16 cellular contexts compared by ENCODE assay signal in the genomic region with DNA sequence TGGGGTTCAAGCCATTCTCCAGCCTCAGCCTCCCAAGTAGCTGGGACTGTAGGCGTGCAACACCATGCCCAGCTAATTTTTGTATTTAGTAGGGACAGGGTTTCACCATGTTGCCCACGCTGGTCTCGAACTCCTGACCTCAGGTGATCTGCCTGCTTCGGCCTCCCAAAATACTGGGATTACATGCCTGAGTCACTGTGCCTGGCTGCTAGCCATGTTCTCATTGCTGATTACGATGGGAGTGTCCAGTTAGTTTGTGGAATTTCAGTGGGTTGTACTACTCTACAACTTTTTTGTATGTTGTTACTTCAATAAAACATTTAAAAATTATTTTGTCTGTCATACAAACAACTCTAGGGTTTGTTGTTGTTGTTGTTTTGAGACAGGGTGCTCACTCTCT. TPM values are rescaled to one million over a fixed set of nuclear protein-coding genes. Genes with fewer than 3 reads are reported as not detected.
DNase-seq lines count a peak whose midpoint lies in the region; ATAC-seq, FAIRE-seq and TF ChIP-seq lines count a peak whose summit lies in the region.
"Had no signal": no experiment of that assay in that cellular context is flagged by ENCODE, and none has a peak within 500 bp of the region (broad histone marks: within the 10 kb centered on the region; RNA-seq: fewer than 3 reads in every experiment).

No MANE protein-coding gene starts in this region.

- peaks cover 2 to 3% of the 10 kb centered on the region in 2 donors for H3K4me1 ChIP-seq in kidney (ENCODE audit: control insufficient read depth in 1 of 2, insufficient read depth in 1 of 2, low read depth in 1 of 2, low read length in 2 of 2)

- no peak overlapping the region for H3K4me3 Mint-ChIP-seq in stimulated activated naive B cell treated with anti-CD40 and anti-IgM and Interleukin-4, amounts not matched to agents 10 μg/mL and 1 μg/mL and 100 μg/mL, for 72 hours

- H3K4me3 ChIP-seq in bronchial epithelial cell (ENCODE audit: low read depth, low read length): no peak overlapping the region
- H3K4me3 ChIP-seq in kidney (ENCODE audit: low read length in 2 of 2): no peak overlapping the region
- H3K4me3 ChIP-seq: prostate gland, SJSA1, thoracic aorta had no signal

- TF ChIP-seq CTCF in bronchial epithelial cell (IDR thresholded peaks at IDR 0.05; ENCODE audit: insufficient read depth, low read length, severe bottlenecking) (no peak), kidney (IDR thresholded peaks at IDR 0.05; ENCODE audit: borderline replicate concordance, extremely low read depth, insufficient read depth) (no peak)

- no peak overlapping the region for H3K27ac ChIP-seq in kidney (ENCODE audit: low read depth in 2 of 2, low read length in 2 of 2)
- H3K27ac ChIP-seq: prostate gland, SJSA1 had no signal

- H3K27ac Mint-ChIP-seq in stimulated activated naive B cell treated with anti-CD40 and anti-IgM and Interleukin-4, amounts not matched to agents 10 μg/mL and 1 μg/mL and 100 μg/mL, for 72 hours: no peak overlapping the region

- no peaks in the 10 kb centered on the region for H3K9me3 Mint-ChIP-seq in stimulated activated naive B cell treated with anti-CD40 and anti-IgM and Interleukin-4, amounts not matched to agents 10 μg/mL and 1 μg/mL and 100 μg/mL, for 72 hours

- intact Hi-C loops in kidney (cut with DNase I): no loop called here

- no peaks in the 10 kb centered on the region for H3K27me3 ChIP-seq in bronchial epithelial cell (ENCODE audit: control insufficient read depth, insufficient read depth, low read length)
- H3K27me3 ChIP-seq: SJSA1 had no signal

- peaks cover 14 to 34% of the 10 kb centered on the region in 2 donors for H3K4me1 Mint-ChIP-seq in stimulated activated naive B cell treated with anti-CD40 and anti-IgM and Interleukin-4, amounts not matched to agents 10 μg/mL and 1 μg/mL and 100 μg/mL, for 72 hours

- no peaks in the 10 kb centered on the region for H3K9me3 ChIP-seq in kidney (ENCODE audit: control insufficient read depth in 1 of 2, low read length in 2 of 2)
- H3K9me3 ChIP-seq: prostate gland, SJSA1, thoracic aorta had no signal

- DNase-seq in Daoy (ENCODE audit: low read depth): peak; percentile 54
- DNase-seq in LoVo (ENCODE audit: low spot score): peak; percentile 28
- peak; percentile 45 for DNase-seq in bronchial epithelial cell (ENCODE audit: low read depth)
- peak; percentile 23 to 46 for DNase-seq in lung microvascular endothelial cell (ENCODE audit: low read depth in 2 of 2)
- DNase-seq in kidney: no peak
- no peak for DNase-seq in stimulated activated naive B cell treated with anti-CD40 and anti-IgM and Interleukin-4, amounts not matched to agents 10 μg/mL and 1 μg/mL and 100 μg/mL, for 72 hours
- no peak for DNase-seq in T-helper 2 cell
- DNase-seq in stimulated activated CD4-positive, alpha-beta T cell treated with anti-CD3 and anti-CD28 coated beads, Interleukin-15, amount 100 ng/mL, for 24 hours: no peak
- DNase-seq: activated effector memory CD4-positive, alpha-beta T cell treated with Interleukin-2 at 50 U/mL for 16 hours; DMS53; head of caudate nucleus; MV-4-11 had no signal

- FAIRE-seq in bronchial epithelial cell (lab: Jason Lieb, UNC): no peak
- no peak for FAIRE-seq in kidney (lab: Jason Lieb, UNC)
- FAIRE-seq: TTC549 had no signal

- H3K36me3 ChIP-seq in bronchial epithelial cell (ENCODE audit: control insufficient read depth, insufficient read depth, low read length) (peaks cover 1% of the 10 kb centered on the region), kidney (ENCODE audit: control insufficient read depth in 1 of 2, insufficient read depth in 2 of 2, low read length in 2 of 2) (peaks cover 0 to 4% of the 10 kb centered on the region in 2 donors)
- H3K36me3 ChIP-seq: prostate gland, SJSA1, thoracic aorta had no signal

- no peak for ATAC-seq in stimulated activated naive B cell treated with anti-CD40 and anti-IgM and Interleukin-4, amounts not matched to agents 10 μg/mL and 1 μg/mL and 100 μg/mL, for 72 hours (replicated peaks)

- H3K27me3 Mint-ChIP-seq in stimulated activated naive B cell treated with anti-CD40 and anti-IgM and Interleukin-4, amounts not matched to agents 10 μg/mL and 1 μg/mL and 100 μg/mL, for 72 hours: no peaks in the 10 kb centered on the region

- peaks cover 8 to 12% of the 10 kb centered on the region in 2 donors for H3K36me3 Mint-ChIP-seq in stimulated activated naive B cell treated with anti-CD40 and anti-IgM and Interleukin-4, amounts not matched to agents 10 μg/mL and 1 μg/mL and 100 μg/mL, for 72 hours

- H3K9ac ChIP-seq in kidney (ENCODE audit: low read length in 2 of 2): no peak overlapping the region

RNA-seq across cellular contexts. Expression of gene VPS11, which starts 4.8 kb away (rescaled TPM):
- total RNA-seq in Daoy (2014; rRNA removed; shearing (Covaris generic)): 10.3 and 13.2 TPM in 2 replicates
- total RNA-seq in bronchial epithelial cell (24.5 and 27.0 TPM in 2 replicates), lung microvascular endothelial cell (17.0 and 23.4 TPM in 2 replicates), kidney (40.8 TPM)
- 40.0 TPM for polyA plus RNA-seq in kidney (ENCODE audit: insufficient read depth, low read depth, low replicate concordance)

RNA-seq across cellular contexts. Expression of gene HYOU1, which starts 5.8 kb away (rescaled TPM):
- total RNA-seq in Daoy (2014; rRNA removed; shearing (Covaris generic)): 172 and 186 TPM in 2 replicates
- total RNA-seq in bronchial epithelial cell (292 and 301 TPM in 2 replicates), lung microvascular endothelial cell (118 and 150 TPM in 2 replicates), kidney (187 TPM)
- polyA plus RNA-seq in kidney (ENCODE audit: insufficient read depth, low read depth, low replicate concordance): 69.0 TPM

RNA-seq across cellular contexts. Expression of gene HMBS, which starts 21.9 kb away (rescaled TPM):
- 2.0 and 6.0 TPM in 2 replicates for total RNA-seq in Daoy (2014; rRNA removed; shearing (Covaris generic))
- total RNA-seq in bronchial epithelial cell (6.3 and 10.0 TPM in 2 replicates), lung microvascular endothelial cell (3.0 and 4.6 TPM in 2 replicates), kidney (16.7 TPM)
- polyA plus RNA-seq in kidney (ENCODE audit: insufficient read depth, low read depth, low replicate concordance): 32.3 TPM

RNA-seq across cellular contexts. Expression of gene SLC37A4, which starts 32.1 kb away (rescaled TPM):
- total RNA-seq in Daoy (2014; rRNA removed; shearing (Covaris generic)): 12.7 and 18.9 TPM in 2 replicates
- total RNA-seq in bronchial epithelial cell (9.9 and 11.6 TPM in 2 replicates), lung microvascular endothelial cell (9.9 and 10.2 TPM in 2 replicates), kidney (49.5 TPM)
- polyA plus RNA-seq in kidney (ENCODE audit: insufficient read depth, low read depth, low replicate concordance): 115 TPM

RNA-seq across cellular contexts. Expression of gene DPAGT1, which starts 38.9 kb away (rescaled TPM):
- 32.0 and 38.3 TPM in 2 replicates for total RNA-seq in Daoy (2014; rRNA removed; shearing (Covaris generic))
- total RNA-seq in bronchial epithelial cell: 9.5 and 12.1 TPM in 2 replicates
- total RNA-seq in lung microvascular endothelial cell: 10.7 and 16.3 TPM in 2 replicates
- 34.8 TPM for total RNA-seq in kidney
- 41.0 TPM for polyA plus RNA-seq in kidney (ENCODE audit: insufficient read depth, low read depth, low replicate concordance)

Comparison
In these comparisons a context has a peak if more than half of its experiments do, and no peak if none do; other contexts are left out.
1. DNase-seq: peak in Daoy (single experiment), LoVo (single experiment), bronchial epithelial cell (single experiment) and lung microvascular endothelial cell (2 of 2); none in kidney (single experiment), stimulated activated naive B cell treated with anti-CD40 and anti-IgM and Interleukin-4, amounts not matched to agents 10 μg/mL and 1 μg/mL and 100 μg/mL, for 72 hours (single experiment), T-helper 2 cell (0 of 5) and stimulated activated CD4-positive, alpha-beta T cell treated with anti-CD3 and anti-CD28 coated beads, Interleukin-15, amount 100 ng/mL, for 24 hours (single experiment).